In genomic region chr20:21172626-21173025, GRCh38 we compare ENCODE assay signal across 18 cellular contexts. TPM values are rescaled to one million over a fixed set of nuclear protein-coding genes. Genes with fewer than 3 reads are reported as not detected.
DNase-seq lines count a peak whose midpoint lies in the region; ATAC-seq and TF ChIP-seq lines count a peak whose summit lies in the region.
"Had no signal": no experiment of that assay in that cellular context is flagged by ENCODE, and none has a peak within 500 bp of the region (broad histone marks: within the 10 kb centered on the region; RNA-seq: fewer than 3 reads in every experiment).

No MANE protein-coding gene starts in this region.

- H3K27me3 Mint-ChIP-seq in CD4-positive, CD25-positive, alpha-beta regulatory T cell = no peaks in the 10 kb centered on the region
- H3K27me3 Mint-ChIP-seq in nephron progenitor cell (ENCODE audit: low read depth, poor library complexity) = peaks cover 11% of the 10 kb centered on the region
- H3K27me3 Mint-ChIP-seq: CD4-positive, alpha-beta T cell had no signal

- H3K4me1 ChIP-seq in CD4-positive, CD25-positive, alpha-beta regulatory T cell (ENCODE audit: control insufficient read depth, insufficient read depth, low read length, poor library complexity, severe bottlenecking) = no peaks in the 10 kb centered on the region
- H3K4me1 ChIP-seq in uterus (peaks cover 0 to 5% of the 10 kb centered on the region in 2 donors), OCI-LY7 (ENCODE audit: insufficient read depth, low read length, poor library complexity, severe bottlenecking) (peaks cover 6% of the 10 kb centered on the region)

- no peak overlapping the region for H3K27ac ChIP-seq in CD4-positive, CD25-positive, alpha-beta regulatory T cell (ENCODE audit: insufficient read depth, low read length, poor library complexity, severe bottlenecking)
- H3K27ac ChIP-seq in VCaP (0 out of 2 replicates have a peak overlapping the region, but pooled peaks have one; percentile 70), uterus (peak overlapping the region; percentile 82 to 83), OCI-LY7 (ENCODE audit: low read depth, low read length, poor library complexity, severe bottlenecking) (no peak overlapping the region)
- H3K27ac ChIP-seq: C4-2B had no signal

- BruUV-seq in OCI-LY7 (replicated peaks; lab: Mats Ljungman, UMichigan) = no TSS peak

- CTCF ChIA-PET in OCI-LY7 (lab: Charles Lee; ENCODE audit: unreplicated experiment) = no interaction called here

- POLR2A ChIA-PET in OCI-LY7 (lab: Charles Lee) = interaction anchor here (0.6 to 1.1 kb wide), 2 partner anchors 26 to 177 kb away, joined by 3 read pairs; no protein-coding TSS in a partner anchor

- H3K9me2 ChIP-seq in OCI-LY7 (ENCODE audit: insufficient read depth, low read length) = no peaks in the 10 kb centered on the region

- intact Hi-C loops in uterus (cut with DNase I; ENCODE audit: low total_unique reads) = no loop called here
- intact Hi-C loops in OCI-LY7 (cut with micrococcal nuclease; ENCODE audit: unreplicated experiment) = no loop called here

- H3K4me1 Mint-ChIP-seq in CD4-positive, CD25-positive, alpha-beta regulatory T cell = peaks cover 4 to 12% (median 8%) of the 10 kb centered on the region in 4 donors
- peaks cover 30% of the 10 kb centered on the region for H3K4me1 Mint-ChIP-seq in nephron progenitor cell

- no peak for TF ChIP-seq POLR2A in uterus (IDR thresholded peaks at IDR 0.05)

- peak overlapping the region in 2 of 3 donors; percentile 15 to 65 for H3K27ac Mint-ChIP-seq in CD4-positive, CD25-positive, alpha-beta regulatory T cell
- H3K27ac Mint-ChIP-seq in nephron progenitor cell = no peak overlapping the region
- H3K27ac Mint-ChIP-seq: CD4-positive, alpha-beta T cell; GM23338; HFFc6 had no signal

- TF ChIP-seq CTCF in VCaP (conservative IDR thresholded peaks at IDR 0.05) (no peak), nephron progenitor cell (IDR thresholded peaks at IDR 0.05) (no peak), uterus (IDR thresholded peaks at IDR 0.05) (no peak), OCI-LY7 (conservative IDR thresholded peaks at IDR 0.05; ENCODE audit: low read length) (no peak)

- H3K9me3 Mint-ChIP-seq in CD4-positive, CD25-positive, alpha-beta regulatory T cell = peaks cover 0 to 7% (median 3%) of the 10 kb centered on the region in 7 donors
- H3K9me3 Mint-ChIP-seq in nephron progenitor cell = peaks cover 40% of the 10 kb centered on the region

- no peaks in the 10 kb centered on the region for H3K36me3 ChIP-seq in CD4-positive, CD25-positive, alpha-beta regulatory T cell (ENCODE audit: control insufficient read depth, insufficient read depth, low read length)
- H3K36me3 ChIP-seq in uterus (no peaks in the 10 kb centered on the region), OCI-LY7 (ENCODE audit: insufficient read depth, low read length) (no peaks in the 10 kb centered on the region)
- H3K36me3 ChIP-seq: HAP-1 had no signal

- no peak overlapping the region for H3K4me3 ChIP-seq in CD4-positive, CD25-positive, alpha-beta regulatory T cell (ENCODE audit: low read depth, low read length)
- no peak overlapping the region for H3K4me3 ChIP-seq in uterus
- H3K4me3 ChIP-seq in OCI-LY7 (ENCODE audit: low read depth, low read length, poor library complexity, severe bottlenecking) = no peak overlapping the region
- H3K4me3 ChIP-seq: GM23338, HAP-1 had no signal

- H3K4me3 Mint-ChIP-seq in CD4-positive, CD25-positive, alpha-beta regulatory T cell = no peak overlapping the region
- peak overlapping the region; percentile 40 for H3K4me3 Mint-ChIP-seq in nephron progenitor cell
- H3K4me3 Mint-ChIP-seq: CD4-positive, alpha-beta T cell; CD8-positive, alpha-beta memory T cell; GM23338; HFFc6 had no signal

- no peaks in the 10 kb centered on the region for H3K79me2 ChIP-seq in OCI-LY7 (ENCODE audit: insufficient read depth, low read depth, low read length)

- peaks cover 25% of the 10 kb centered on the region for H3K36me3 Mint-ChIP-seq in CD4-positive, CD25-positive, alpha-beta regulatory T cell
- H3K36me3 Mint-ChIP-seq in nephron progenitor cell (ENCODE audit: low read depth) = peaks cover 36% of the 10 kb centered on the region

- H3K9me3 ChIP-seq in CD4-positive, CD25-positive, alpha-beta regulatory T cell (ENCODE audit: control insufficient read depth in 2 of 2, low read length in 2 of 2) = no peaks in the 10 kb centered on the region
- H3K9me3 ChIP-seq in uterus (no peaks in the 10 kb centered on the region), OCI-LY7 (ENCODE audit: low read length) (peaks cover 8% of the 10 kb centered on the region)
- H3K9me3 ChIP-seq: HAP-1 had no signal

- no peak for ATAC-seq in CD4-positive, CD25-positive, alpha-beta regulatory T cell (ENCODE audit: low read depth in 2 of 2)
- ATAC-seq in SK-N-SH treated with all-trans-retinoic acid at 6 μM for 48 hours = no peak
- ATAC-seq: GM23338 had no signal

- DNase-seq in CD4-positive, CD25-positive, alpha-beta regulatory T cell = no peak
- no peak for DNase-seq in nephron progenitor cell
- DNase-seq in uterus = no peak
- no peak for DNase-seq in OCI-LY7 (ENCODE audit: low spot score)
- DNase-seq in DMS153 treated with DMSO at 0.1 percent for 48 hours (lab: John Stamatoyannopoulos, UW; ENCODE audit: unreplicated experiment) = no peak
- no peak for DNase-seq in NCI-H226
- DNase-seq: CD4-positive, alpha-beta T cell; CD8-positive, alpha-beta memory T cell; DMS 273 treated with DMSO at 0.1 percent for 48 hours; DMS53; DMS79 treated with DMSO at 0.1 percent for 48 hours; GF-D8; HFFc6 had no signal

- H3K27me3 ChIP-seq in CD4-positive, CD25-positive, alpha-beta regulatory T cell (ENCODE audit: control insufficient read depth, insufficient read depth, low read length) = no peaks in the 10 kb centered on the region
- no peaks in the 10 kb centered on the region for H3K27me3 ChIP-seq in uterus

- no peaks in the 10 kb centered on the region for H4K20me1 ChIP-seq in OCI-LY7 (ENCODE audit: insufficient read depth, low read length)

- no peak overlapping the region for H2AFZ ChIP-seq in OCI-LY7 (ENCODE audit: low read length)
- H2AFZ ChIP-seq: GM23338 had no signal

- no peak overlapping the region for H3K4me2 ChIP-seq in OCI-LY7 (ENCODE audit: low read length)
- H3K4me2 ChIP-seq: GM23338 had no signal

TF ChIP-seq in SK-N-SH treated with all-trans-retinoic acid at 6 μM for 48 hours, 23 proteins besides CTCF, POLR2A, EP300 and RAD21:
- TF ChIP-seq ZFP3 (CRISPR knock-in tag; IDR thresholded peaks at IDR 0.05) = no peak
- TF ChIP-seq CREB5 (CRISPR knock-in tag; IDR thresholded peaks at IDR 0.05; ENCODE audit: low read depth) = no peak
- no peak for TF ChIP-seq RARB (CRISPR knock-in tag; IDR thresholded peaks at IDR 0.05)
- no peak for TF ChIP-seq TCF4 (CRISPR knock-in tag; IDR thresholded peaks at IDR 0.05; ENCODE audit: borderline replicate concordance)
- TF ChIP-seq POU6F1 (CRISPR knock-in tag; IDR thresholded peaks at IDR 0.05; ENCODE audit: borderline replicate concordance, low read depth) = no peak
- TF ChIP-seq ZNF8 (CRISPR knock-in tag; IDR thresholded peaks at IDR 0.05) = no peak
- TF ChIP-seq GLIS3 (CRISPR knock-in tag; IDR thresholded peaks at IDR 0.05) = no peak
- TF ChIP-seq ZNF565 (CRISPR knock-in tag; conservative IDR thresholded peaks at IDR 0.05; ENCODE audit: low read depth) = no peak
- no peak for TF ChIP-seq PATZ1 (CRISPR knock-in tag; IDR thresholded peaks at IDR 0.05; ENCODE audit: borderline replicate concordance)
- no peak for TF ChIP-seq PPARA (CRISPR knock-in tag; IDR thresholded peaks at IDR 0.05; ENCODE audit: borderline replicate concordance)
- TF ChIP-seq CSDC2 (CRISPR knock-in tag; IDR thresholded peaks at IDR 0.05) = no peak
TF ChIP-seq in SK-N-SH treated with all-trans-retinoic acid at 6 μM for 48 hours: peak in this region for 0.

RNA-seq across cellular contexts. Expression of gene KIZ, which starts 46.7 kb away (rescaled TPM):
- 32.8 TPM for total RNA-seq in CD4-positive, CD25-positive, alpha-beta regulatory T cell
- polyA plus RNA-seq in CD4-positive, CD25-positive, alpha-beta regulatory T cell = 10 to 100 TPM; 16.8 to 23.9 (median 18.9) TPM
- total RNA-seq in uterus = 10 to 100 TPM; 23.2 to 58.7 (median 28.3) TPM
- total RNA-seq in OCI-LY7 (2014; rRNA removed; shearing (Covaris generic)) = 16.0 and 21.6 TPM in 2 replicates
- 23.7 and 34.1 TPM in 2 replicates for total RNA-seq in OCI-LY7 (2022)

Comparison
In these comparisons a context has a peak if more than half of its experiments do, and no peak if none do; other contexts are left out.
1. H3K27ac ChIP-seq: peak in VCaP (single experiment) and uterus (2 of 2); none in CD4-positive, CD25-positive, alpha-beta regulatory T cell (single experiment) and OCI-LY7 (single experiment).